Comparison of ENCODE assay signal across 8 cellular contexts in genomic region chr14:49692895-49693737, GRCh38. TPM values are rescaled to one million over a fixed set of nuclear protein-coding genes. Genes with fewer than 3 reads are reported as not detected.
A peak's percentile ranks its signal among the peaks of the same experiment; 100 is the strongest.
DNase-seq lines count a peak whose midpoint lies in the region; ATAC-seq, FAIRE-seq and TF ChIP-seq lines count a peak whose summit lies in the region.

Gene KLHDC1, plus strand, starts transcription at chr14:49693120. Its CDS starts 75 bp downstream, at chr14:49693195.

- H4K20me1 ChIP-seq in astrocyte (ENCODE audit: insufficient read depth, low read length) (no peaks in the 10 kb centered on the region), hepatocyte (ENCODE audit: insufficient read depth, poor library complexity, severe bottlenecking) (no peaks in the 10 kb centered on the region)

- H3K4me1 ChIP-seq in astrocyte (ENCODE audit: insufficient read depth, low read length) (peaks cover 4% of the 10 kb centered on the region), hepatocyte (ENCODE audit: insufficient read depth) (peaks cover 5% of the 10 kb centered on the region), aorta (ENCODE audit: control insufficient read depth in 1 of 2, insufficient read depth in 2 of 2, low read length in 2 of 2) (no peaks in the 10 kb centered on the region)

- in situ Hi-C loops in GM13977 (cut with MboI; ENCODE audit: low pct_unique_long_range_greater_than_20kb, low sequenced_read_pairs, unreplicated experiment), result no loop called here

- H3K79me2 ChIP-seq in astrocyte (ENCODE audit: insufficient read depth, low read length), result peaks cover 4% of the 10 kb centered on the region
- peaks cover 8% of the 10 kb centered on the region for H3K79me2 ChIP-seq in hepatocyte

- no peaks in the 10 kb centered on the region for H3K36me3 Mint-ChIP-seq in astrocyte (ENCODE audit: low read depth, unreplicated experiment)

- H3K27me3 Mint-ChIP-seq in astrocyte (ENCODE audit: low read depth, unreplicated experiment), result no peaks in the 10 kb centered on the region

- H3K4me3 Mint-ChIP-seq in astrocyte (ENCODE audit: unreplicated experiment), result peak within 1 kb of the TSS; percentile 87

- ATAC-seq in HG02798 (IDR thresholded peaks at IDR 0.05; ENCODE audit: poor library complexity, unreplicated experiment) (peak; percentile 74), aorta (ENCODE audit: low FRiP score) (peak; percentile 95)

- no peaks in the 10 kb centered on the region for H3K9me2 ChIP-seq in hepatocyte (replicated peaks; ENCODE audit: insufficient read depth)

- WGBS in hepatocyte (ENCODE audit: low lambda C conversion rate, missing lambda C conversion rate), result 1% methylated on average over 55 of the region's 85 CpGs
- whole genome bisulfite sequencing in aorta, 2 donors, result 0% methylated on average over 66 to 85 of the region's 85 CpGs

- peak within 1 kb of the TSS; percentile 86 for H3K4me2 ChIP-seq in astrocyte (ENCODE audit: low read length)
- H3K4me2 ChIP-seq in hepatocyte, result peak within 1 kb of the TSS; percentile 83

- TF ChIP-seq CTCF in GM13977 (IDR thresholded peaks at IDR 0.05; ENCODE audit: extremely low read depth, insufficient read depth, missing control alignments) (no peak), astrocyte (IDR thresholded peaks at IDR 0.05; ENCODE audit: insufficient read depth, low read depth, low read length) (no peak), hepatocyte (IDR thresholded peaks at IDR 0.05; ENCODE audit: poor library complexity) (no peak)

- intact Hi-C loops in aorta (cut with DNase I), result loop anchor here (1.0 to 5.0 kb wide), 4 partner anchors 56 to 74 kb away; partner anchors contain the start of genes DNAAF2 (in 1 of the 2) and KLHDC2 (in 1 of the 2)

- peak within 1 kb of the TSS; percentile 72 for H3K4me3 ChIP-seq in astrocyte (ENCODE audit: insufficient read depth, low read depth, low read length)
- H3K4me3 ChIP-seq in hepatocyte, result peak within 1 kb of the TSS; percentile 37
- H3K4me3 ChIP-seq in aorta (ENCODE audit: low read length in 2 of 2), result peak within 1 kb of the TSS; percentile 62 to 69

- H3K9me3 Mint-ChIP-seq in astrocyte (ENCODE audit: unreplicated experiment), result no peaks in the 10 kb centered on the region

- no peak for FAIRE-seq in astrocyte (lab: Jason Lieb, UNC)

- no peaks in the 10 kb centered on the region for H3K36me3 ChIP-seq in astrocyte (ENCODE audit: insufficient read depth, low read length)
- H3K36me3 ChIP-seq in hepatocyte (replicated peaks; ENCODE audit: insufficient read depth, low read depth), result no peaks in the 10 kb centered on the region
- H3K36me3 ChIP-seq in aorta (ENCODE audit: control insufficient read depth in 1 of 2, insufficient read depth in 2 of 2, low read length in 1 of 2), result no peaks in the 10 kb centered on the region

- no peaks in the 10 kb centered on the region for H3K4me1 Mint-ChIP-seq in astrocyte (ENCODE audit: low read depth, unreplicated experiment)

- DNase-seq in GM13977 (ENCODE audit: low spot score) (peak; percentile 80), NCI-H146 (lab: John Stamatoyannopoulos, UW) (peak; percentile 80), T-helper 9 cell (peak; percentile 75), astrocyte (ENCODE audit: low read depth) (peak; percentile 66), hepatocyte (ENCODE audit: low spot score) (peak; percentile 91), retina (peak; percentile 91), aorta (peak; percentile 94 to 95)

- H3K27ac ChIP-seq in astrocyte (ENCODE audit: low read depth, low read length) (peak within 1 kb of the TSS; percentile 85), hepatocyte (peak within 1 kb of the TSS; percentile 99), aorta (ENCODE audit: low read depth in 1 of 2, low read length in 2 of 2) (peak within 1 kb of the TSS; percentile 48 to 62)

- peak within 1 kb of the TSS; percentile 84 for H3K27ac Mint-ChIP-seq in astrocyte (ENCODE audit: unreplicated experiment)

- no peaks in the 10 kb centered on the region for H3K9me3 ChIP-seq in astrocyte (ENCODE audit: insufficient read depth, low read depth, low read length)
- no peaks in the 10 kb centered on the region for H3K9me3 ChIP-seq in hepatocyte (ENCODE audit: low read depth)
- H3K9me3 ChIP-seq in aorta (ENCODE audit: control insufficient read depth, low read length), result no peaks in the 10 kb centered on the region

- H3K9ac ChIP-seq in astrocyte (ENCODE audit: low read length), result peak within 1 kb of the TSS; percentile 91

- H2AFZ ChIP-seq in astrocyte (ENCODE audit: low read depth, low read length) (peak within 1 kb of the TSS; percentile 100), hepatocyte (peak within 1 kb of the TSS; percentile 90)

- H3K27me3 ChIP-seq in astrocyte (ENCODE audit: insufficient read depth, low read length), result no peaks in the 10 kb centered on the region
- H3K27me3 ChIP-seq in hepatocyte, result no peaks in the 10 kb centered on the region
- H3K27me3 ChIP-seq in aorta (ENCODE audit: control insufficient read depth in 1 of 2, insufficient read depth in 2 of 2, low read length in 1 of 2), result no peaks in the 10 kb centered on the region

RNA-seq across cellular contexts. Expression of gene KLHDC1, which starts in this region (rescaled TPM):
- 0.94 and 1.2 TPM in 2 replicates for total RNA-seq in astrocyte
- 4.6 and 6.7 TPM in 2 replicates for total RNA-seq in hepatocyte
- 1.2 and 5.4 TPM in 2 replicates for polyA plus RNA-seq in hepatocyte
- 10 to 100 TPM; 10.1 to 19.4 TPM for total RNA-seq in aorta
- 1 to 10 TPM; 1.4 to 6.2 TPM for polyA plus RNA-seq in aorta

Comparison
In these comparisons a context has a peak if more than half of its experiments do, and no peak if none do; other contexts are left out.
1. Peak in every context shown above with its lines: DNase-seq, ATAC-seq, H3K4me3 ChIP-seq and H3K27ac ChIP-seq.